ENCODE assay signal across 7 cellular contexts in genomic region chr11:93783362-93783761, GRCh38. TPM values are rescaled to one million over a fixed set of nuclear protein-coding genes. Genes with fewer than 3 reads are reported as not detected.
A peak's percentile ranks its signal among the peaks of the same experiment; 100 is the strongest.
DNase-seq lines count a peak whose midpoint lies in the region; ATAC-seq and TF ChIP-seq lines count a peak whose summit lies in the region.

No MANE protein-coding gene starts in this region.

- H3K36me3 Mint-ChIP-seq in activated CD4-positive, alpha-beta memory T cell treated with anti-CD3 and anti-CD28 coated beads, Interleukin-2, amount 10 ng/mL, durations not matched to agents 7 days and 5 days (ENCODE audit: low read depth) = peaks cover 43% of the 10 kb centered on the region

- DNase-seq in activated CD4-positive, alpha-beta memory T cell treated with anti-CD3 and anti-CD28 coated beads, Interleukin-2, amount 10 ng/mL, durations not matched to agents 7 days and 5 days = no peak
- no peak for DNase-seq in stimulated activated naive CD8-positive, alpha-beta T cell treated with anti-CD3 and anti-CD28 coated beads, Interleukin-15, amount 100 ng/mL, for 72 hours
- DNase-seq in posterior vena cava (ENCODE audit: low spot score) (no peak), GM19238 (ENCODE audit: insufficient read length, low spot score) (no peak), COLO829 (ENCODE audit: low spot score) (no peak)

- H3K36me3 ChIP-seq in HEK293 (ENCODE audit: control insufficient read depth in 2 of 2, insufficient read depth in 1 of 2, low read length in 2 of 2) (peaks cover 2 to 19% of the 10 kb centered on the region in 2 experiments; a peak in 2 of 3 replicates), iPS-18a (ENCODE audit: control insufficient read depth, low read depth, low read length) (peaks cover 19% of the 10 kb centered on the region)

- H3K27ac ChIP-seq in HEK293 (ENCODE audit: extremely low read depth, low read depth, low read length) = no peak overlapping the region
- H3K27ac ChIP-seq in iPS-18a (ENCODE audit: low read length) = no peak overlapping the region

- H3K4me1 Mint-ChIP-seq in activated CD4-positive, alpha-beta memory T cell treated with anti-CD3 and anti-CD28 coated beads, Interleukin-2, amount 10 ng/mL, durations not matched to agents 7 days and 5 days = peaks cover 46% of the 10 kb centered on the region
- peaks cover 44% of the 10 kb centered on the region for H3K4me1 Mint-ChIP-seq in stimulated activated naive CD8-positive, alpha-beta T cell treated with anti-CD3 and anti-CD28 coated beads, Interleukin-15, amount 100 ng/mL, for 72 hours

- intact Hi-C loops in posterior vena cava (cut with DNase I) = loop anchor here in 1 of 2 donors (5.0 kb wide), 1 partner anchor 41 kb away; the partner anchor contains the start of genes C11orf54 and TAF1D

- no peak for ATAC-seq in stimulated activated naive CD8-positive, alpha-beta T cell treated with anti-CD3 and anti-CD28 coated beads, Interleukin-15, amount 100 ng/mL, for 72 hours

- H3K9me3 Mint-ChIP-seq in activated CD4-positive, alpha-beta memory T cell treated with anti-CD3 and anti-CD28 coated beads, Interleukin-2, amount 10 ng/mL, durations not matched to agents 7 days and 5 days = no peaks in the 10 kb centered on the region
- no peaks in the 10 kb centered on the region for H3K9me3 Mint-ChIP-seq in stimulated activated naive CD8-positive, alpha-beta T cell treated with anti-CD3 and anti-CD28 coated beads, Interleukin-15, amount 100 ng/mL, for 72 hours

- POLR2A ChIA-PET in HEK293 (lab: Yijun Ruan, JAX) = interaction anchor here (0.9 to 3.9 kb wide), 13 partner anchors 10 to 122 kb away, joined by 3 to 149 read pairs (median 6); partner anchors contain the start of genes C11orf54, CEP295 and TAF1D
- POLR2A ChIA-PET in activated CD4-positive, alpha-beta memory T cell treated with anti-CD3 and anti-CD28 coated beads, Interleukin-2, amount 10 ng/mL, durations not matched to agents 7 days and 5 days (lab: Charles Lee) = interaction anchor here (0.8 to 9.1 kb wide), 24 partner anchors 9 to 761 kb away, joined by 3 to 325 read pairs (median 5); partner anchors contain the start of genes C11orf54, CEP295, FUT4 and PANX1

- TF ChIP-seq CTCF in HEK293 (tag by site-specific recombination; IDR thresholded peaks at IDR 0.05) = no peak

- H3K4me3 Mint-ChIP-seq in activated CD4-positive, alpha-beta memory T cell treated with anti-CD3 and anti-CD28 coated beads, Interleukin-2, amount 10 ng/mL, durations not matched to agents 7 days and 5 days = peak overlapping the region; percentile 97
- H3K4me3 Mint-ChIP-seq in stimulated activated naive CD8-positive, alpha-beta T cell treated with anti-CD3 and anti-CD28 coated beads, Interleukin-15, amount 100 ng/mL, for 72 hours = peak overlapping the region; percentile 92 to 100

- H3K4me3 ChIP-seq in HEK293 (ENCODE audit: low read depth, low read length) (peak overlapping the region; percentile 98), iPS-18a (ENCODE audit: low read length) (peak overlapping the region; percentile 99)

- peak overlapping the region; percentile 99 for H3K9ac ChIP-seq in iPS-18a (ENCODE audit: low read length)

- H3K27me3 ChIP-seq in iPS-18a (ENCODE audit: control insufficient read depth, insufficient read depth, low read length) = no peaks in the 10 kb centered on the region

- no peaks in the 10 kb centered on the region for H3K27me3 Mint-ChIP-seq in activated CD4-positive, alpha-beta memory T cell treated with anti-CD3 and anti-CD28 coated beads, Interleukin-2, amount 10 ng/mL, durations not matched to agents 7 days and 5 days
- H3K27me3 Mint-ChIP-seq in stimulated activated naive CD8-positive, alpha-beta T cell treated with anti-CD3 and anti-CD28 coated beads, Interleukin-15, amount 100 ng/mL, for 72 hours = no peaks in the 10 kb centered on the region

- H3K4me1 ChIP-seq in HEK293 (ENCODE audit: control insufficient read depth, insufficient read depth, low read length) (no peaks in the 10 kb centered on the region), iPS-18a (ENCODE audit: control insufficient read depth, low read depth, low read length) (peaks cover 5% of the 10 kb centered on the region)

- H3K9me3 ChIP-seq in HEK293 (ENCODE audit: control insufficient read depth, insufficient read depth, low read depth, low read length) (no peaks in the 10 kb centered on the region), iPS-18a (ENCODE audit: control insufficient read depth, low read depth, low read length) (no peaks in the 10 kb centered on the region)

- H3K27ac Mint-ChIP-seq in activated CD4-positive, alpha-beta memory T cell treated with anti-CD3 and anti-CD28 coated beads, Interleukin-2, amount 10 ng/mL, durations not matched to agents 7 days and 5 days = peak overlapping the region; percentile 90
- H3K27ac Mint-ChIP-seq in stimulated activated naive CD8-positive, alpha-beta T cell treated with anti-CD3 and anti-CD28 coated beads, Interleukin-15, amount 100 ng/mL, for 72 hours = peak overlapping the region; percentile 9 to 93

- CTCF ChIA-PET in HEK293 (lab: Yijun Ruan, JAX) = interaction anchor here (1.3 kb wide), 1 partner anchor 42 kb away, joined by 4 read pairs; the partner anchor contains the start of genes C11orf54 and TAF1D
- CTCF ChIA-PET in activated CD4-positive, alpha-beta memory T cell treated with anti-CD3 and anti-CD28 coated beads, Interleukin-2, amount 10 ng/mL, durations not matched to agents 7 days and 5 days (lab: Charles Lee) = interaction anchor here (0.8 to 3.8 kb wide), 6 partner anchors 15 to 345 kb away, joined by 3 to 47 read pairs (median 4); partner anchors contain the start of genes C11orf54, PANX1 and TAF1D

TF ChIP-seq in HEK293, 187 proteins besides CTCF, POLR2A, EP300 and RAD21:
- peak; percentile 73; the same call in 1 of the 2 replicates for TF ChIP-seq ZNF121 (tag by site-specific recombination; IDR thresholded peaks at IDR 0.05)
- TF ChIP-seq ZNF23 (tag by site-specific recombination; IDR thresholded peaks at IDR 0.05; ENCODE audit: borderline replicate concordance) = no peak

RNA-seq across cellular contexts. Expression of gene MED17, which starts 0.7 kb away (rescaled TPM):
- total RNA-seq in activated CD4-positive, alpha-beta memory T cell treated with anti-CD3 and anti-CD28 coated beads, Interleukin-2, amount 10 ng/mL, durations not matched to agents 7 days and 5 days = 10 to 100 TPM; 40.6 to 42.9 TPM
- 10 to 100 TPM; 20.6 to 21.2 TPM for total RNA-seq in posterior vena cava

RNA-seq across cellular contexts. Expression of gene C11orf54, which starts 41.9 kb away (rescaled TPM):
- total RNA-seq in activated CD4-positive, alpha-beta memory T cell treated with anti-CD3 and anti-CD28 coated beads, Interleukin-2, amount 10 ng/mL, durations not matched to agents 7 days and 5 days = 10 to 100 TPM; 24.4 to 24.6 TPM
- total RNA-seq in posterior vena cava = 10 to 100 TPM; 16.8 to 19.9 TPM

RNA-seq across cellular contexts. Expression of gene TAF1D, which starts 42.1 kb away (rescaled TPM):
- total RNA-seq in activated CD4-positive, alpha-beta memory T cell treated with anti-CD3 and anti-CD28 coated beads, Interleukin-2, amount 10 ng/mL, durations not matched to agents 7 days and 5 days = 100 to 1,000 TPM; 183 to 184 TPM
- 10 to 100 TPM; 72.5 to 98.5 TPM for total RNA-seq in posterior vena cava
